Comparison of ENCODE assay signal across 16 cellular contexts in the genomic region with DNA sequence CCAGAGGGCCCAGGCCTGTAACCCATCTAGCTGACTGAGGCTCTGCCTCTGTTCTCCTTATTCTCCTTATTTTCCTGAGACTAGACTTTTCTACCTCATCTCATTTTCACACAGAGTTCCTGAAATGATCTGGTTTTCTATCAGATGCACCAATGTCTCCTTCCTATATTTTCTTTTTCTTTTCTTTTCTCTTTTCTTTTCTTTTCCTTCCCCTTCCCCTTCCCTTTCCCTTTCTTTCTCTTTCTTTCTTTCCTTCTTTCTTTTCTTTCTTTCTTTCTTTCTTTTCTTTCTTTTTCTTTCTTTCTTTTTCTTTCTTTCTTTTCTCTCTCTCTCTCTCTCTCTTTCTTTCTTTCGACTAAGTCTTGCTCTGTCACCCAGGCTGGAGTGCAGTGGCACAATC. TPM values are rescaled to one million over a fixed set of nuclear protein-coding genes. Genes with fewer than 3 reads are reported as not detected.
DNase-seq lines count a peak whose midpoint lies in the region; ATAC-seq and TF ChIP-seq lines count a peak whose summit lies in the region.
"Had no signal": no experiment of that assay in that cellular context is flagged by ENCODE, and none has a peak within 500 bp of the region (broad histone marks: within the 10 kb centered on the region; RNA-seq: fewer than 3 reads in every experiment).

No MANE protein-coding gene starts in this region.

- H3K36me3 Mint-ChIP-seq in activated naive CD4-positive, alpha-beta T cell treated with anti-CD3 and anti-CD28 coated beads, Interleukin-2, amount 50 U/mL, for 24 hours: no peaks in the 10 kb centered on the region
- peaks cover 2 to 6% of the 10 kb centered on the region in 2 donors for H3K36me3 Mint-ChIP-seq in CD14-positive monocyte
- no peaks in the 10 kb centered on the region for H3K36me3 Mint-ChIP-seq in WTC11

- peak; percentile 17 for TF ChIP-seq CTCF in CD14-positive monocyte (IDR thresholded peaks at IDR 0.05)
- no peak for TF ChIP-seq CTCF in WTC11 (IDR thresholded peaks at IDR 0.05)

- peaks cover 8% of the 10 kb centered on the region for H3K27me3 Mint-ChIP-seq in activated naive CD4-positive, alpha-beta T cell treated with anti-CD3 and anti-CD28 coated beads, Interleukin-2, amount 50 U/mL, for 24 hours
- H3K27me3 Mint-ChIP-seq in CD14-positive monocyte (ENCODE audit: low read depth in 3 of 3) (peaks cover 39 to 57% (median 46%) of the 10 kb centered on the region in 3 donors), WTC11 (ENCODE audit: low read depth) (peaks cover 73% of the 10 kb centered on the region)

- intact Hi-C loops in CD14-positive monocyte (cut with micrococcal nuclease): no loop called here

- DNase-seq in activated naive CD4-positive, alpha-beta T cell (lab: John Stamatoyannopoulos, UW): no peak
- DNase-seq in CD14-positive monocyte (ENCODE audit: low spot score): no peak
- DNase-seq in WTC11 (ENCODE audit: low spot score): no peak
- DNase-seq: CD4-positive, alpha-beta T cell; CD8-positive, alpha-beta memory T cell; DMS 273 treated with DMSO at 0.1 percent for 48 hours; DMS79; EL; GDM1; GOT3 had no signal

- POLR2A ChIA-PET in WTC11 (lab: Charles Lee): no interaction called here

- CTCF ChIA-PET in WTC11 (lab: Charles Lee): interaction anchor here (1.2 to 1.8 kb wide), 2 partner anchors 9 to 231 kb away, joined by 3 to 4 read pairs; no protein-coding TSS in a partner anchor

- peak overlapping the region; percentile 61 for H3K27ac Mint-ChIP-seq in activated naive CD4-positive, alpha-beta T cell treated with anti-CD3 and anti-CD28 coated beads, Interleukin-2, amount 50 U/mL, for 24 hours
- H3K27ac Mint-ChIP-seq in CD14-positive monocyte (no peak overlapping the region), WTC11 (no peak overlapping the region)
- H3K27ac Mint-ChIP-seq: CD4-positive, alpha-beta T cell had no signal

- H3K4me1 Mint-ChIP-seq in activated naive CD4-positive, alpha-beta T cell treated with anti-CD3 and anti-CD28 coated beads, Interleukin-2, amount 50 U/mL, for 24 hours: peaks cover 25% of the 10 kb centered on the region
- H3K4me1 Mint-ChIP-seq in CD14-positive monocyte: peaks cover 23% of the 10 kb centered on the region
- H3K4me1 Mint-ChIP-seq in WTC11: peaks cover 43% of the 10 kb centered on the region

- no peak overlapping the region for H3K4me3 Mint-ChIP-seq in activated naive CD4-positive, alpha-beta T cell treated with anti-CD3 and anti-CD28 coated beads, Interleukin-2, amount 50 U/mL, for 24 hours
- peak overlapping the region in 1 of 2 donors; percentile 62 for H3K4me3 Mint-ChIP-seq in CD14-positive monocyte
- no peak overlapping the region for H3K4me3 Mint-ChIP-seq in WTC11
- H3K4me3 Mint-ChIP-seq: CD8-positive, alpha-beta memory T cell had no signal

- ATAC-seq in WTC11 (no peak), GM18909 (IDR thresholded peaks at IDR 0.05; ENCODE audit: poor library complexity, unreplicated experiment) (no peak), GM19351 (IDR thresholded peaks at IDR 0.05; ENCODE audit: unreplicated experiment) (no peak)
- ATAC-seq: GM12878 had no signal

- no peaks in the 10 kb centered on the region for H3K9me3 Mint-ChIP-seq in activated naive CD4-positive, alpha-beta T cell treated with anti-CD3 and anti-CD28 coated beads, Interleukin-2, amount 50 U/mL, for 24 hours
- peaks cover 0 to 11% (median 3%) of the 10 kb centered on the region in 7 donors for H3K9me3 Mint-ChIP-seq in CD14-positive monocyte
- H3K9me3 Mint-ChIP-seq in WTC11: no peaks in the 10 kb centered on the region
- H3K9me3 Mint-ChIP-seq: CD4-positive, alpha-beta T cell; CD8-positive, alpha-beta memory T cell had no signal

TF ChIP-seq in WTC11, 78 proteins besides CTCF, POLR2A, EP300 and RAD21:
- TF ChIP-seq, protein P1, sequence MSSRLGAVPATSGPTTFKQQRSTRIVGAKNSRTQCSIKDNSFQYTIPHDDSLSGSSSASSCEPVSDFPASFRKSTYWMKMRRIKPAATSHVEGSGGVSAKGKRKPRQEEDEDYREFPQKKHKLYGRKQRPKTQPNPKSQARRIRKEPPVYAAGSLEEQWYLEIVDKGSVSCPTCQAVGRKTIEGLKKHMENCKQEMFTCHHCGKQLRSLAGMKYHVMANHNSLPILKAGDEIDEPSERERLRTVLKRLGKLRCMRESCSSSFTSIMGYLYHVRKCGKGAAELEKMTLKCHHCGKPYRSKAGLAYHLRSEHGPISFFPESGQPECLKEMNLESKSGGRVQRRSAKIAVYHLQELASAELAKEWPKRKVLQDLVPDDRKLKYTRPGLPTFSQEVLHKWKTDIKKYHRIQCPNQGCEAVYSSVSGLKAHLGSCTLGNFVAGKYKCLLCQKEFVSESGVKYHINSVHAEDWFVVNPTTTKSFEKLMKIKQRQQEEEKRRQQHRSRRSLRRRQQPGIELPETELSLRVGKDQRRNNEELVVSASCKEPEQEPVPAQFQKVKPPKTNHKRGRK (CRISPR knock-in tag; IDR thresholded peaks at IDR 0.05; ENCODE audit: borderline replicate concordance): 0 out of 2 replicates have a peak, but pooled peaks have one; percentile 68
- TF ChIP-seq TEAD1 (CRISPR knock-in tag; IDR thresholded peaks at IDR 0.05): no peak

RNA-seq across cellular contexts. Expression of a gene that starts 3.0 kb away (rescaled TPM):
- polyA plus RNA-seq in CD14-positive monocyte: not detected
- total RNA-seq in WTC11 (2021): 1.4 to 1.6 TPM (median 1.5 TPM) in 3 replicates
- total RNA-seq: A172, GM12878 had no signal
- polyA plus RNA-seq: GM12878 had no signal

RNA-seq across cellular contexts. Expression of a gene that starts 22.7 kb away (rescaled TPM):
- not detected for polyA plus RNA-seq in CD14-positive monocyte
- not detected in 3 replicates for total RNA-seq in WTC11 (2021)
- total RNA-seq: A172; A673; CD4-positive, alpha-beta T cell; CD8-positive, alpha-beta memory T cell; GM12878 had no signal
- polyA plus RNA-seq: CD8-positive, alpha-beta memory T cell had no signal

RNA-seq across cellular contexts. Expression of a gene that starts 23.1 kb away (rescaled TPM):
- polyA plus RNA-seq in CD14-positive monocyte: 10 to 100 TPM; 38.4 to 50.0 TPM
- total RNA-seq in WTC11 (2021): 7.4 to 11.3 TPM (median 8.8 TPM) in 3 replicates
